Comparison of ENCODE assay signal across 8 cellular contexts in genomic region chr4:129093173-129093974, GRCh38. TPM values are rescaled to one million over a fixed set of nuclear protein-coding genes. Genes with fewer than 3 reads are reported as not detected.
DNase-seq lines count a peak whose midpoint lies in the region; ATAC-seq and TF ChIP-seq lines count a peak whose summit lies in the region.

TSS of gene SCLT1 (minus strand) at chr4:129093539. CDS start at chr4:129093103, 436 bp downstream.

- H3K27me3 ChIP-seq in DOHH2 (ENCODE audit: control insufficient read depth, low read length) (no peaks in the 10 kb centered on the region), GM23338 (ENCODE audit: insufficient read depth) (no peaks in the 10 kb centered on the region), fibroblast of lung (ENCODE audit: control insufficient read depth, insufficient read depth, low read length) (no peaks in the 10 kb centered on the region)
- H3K27me3 ChIP-seq in naive thymus-derived CD4-positive, alpha-beta T cell (ENCODE audit: control insufficient read depth in 2 of 2, insufficient read depth in 2 of 2, low read length in 2 of 2) = no peaks in the 10 kb centered on the region

- H3K36me3 ChIP-seq in DOHH2 (ENCODE audit: control insufficient read depth, low read length) (peaks cover 5% of the 10 kb centered on the region), GM23338 (ENCODE audit: insufficient read depth) (no peaks in the 10 kb centered on the region), fibroblast of lung (ENCODE audit: control insufficient read depth, insufficient read depth, low read length) (no peaks in the 10 kb centered on the region)
- H3K36me3 ChIP-seq in naive thymus-derived CD4-positive, alpha-beta T cell (ENCODE audit: control insufficient read depth in 2 of 3, insufficient read depth in 3 of 3, low read length in 3 of 3) = no peaks in the 10 kb centered on the region

- H3F3A ChIP-seq in DOHH2 (ENCODE audit: control insufficient read depth, insufficient read depth) (no peaks in the 10 kb centered on the region), GM23338 (replicated peaks; ENCODE audit: low read depth) (no peaks in the 10 kb centered on the region)

- H2AFZ ChIP-seq in GM23338 (peak within 1 kb of the TSS; percentile 77), fibroblast of lung (ENCODE audit: low read length) (peak within 1 kb of the TSS; percentile 90)

- H3K36me3 Mint-ChIP-seq in GM23338 (ENCODE audit: low read depth) = no peaks in the 10 kb centered on the region
- peaks cover 0 to 10% (median 0%) of the 10 kb centered on the region in 5 donors for H3K36me3 Mint-ChIP-seq in naive thymus-derived CD4-positive, alpha-beta T cell
- no peaks in the 10 kb centered on the region for H3K36me3 Mint-ChIP-seq in stimulated activated naive B cell treated with anti-CD40 and anti-IgM and Interleukin-4, amounts not matched to agents 10 μg/mL and 1 μg/mL and 100 μg/mL, for 72 hours

- peak; percentile 96 for ATAC-seq in GM23338
- peak; percentile 96 for ATAC-seq in naive thymus-derived CD4-positive, alpha-beta T cell
- peak; percentile 95 to 96 for ATAC-seq in stimulated activated naive B cell treated with anti-CD40 and anti-IgM and Interleukin-4, amounts not matched to agents 10 μg/mL and 1 μg/mL and 100 μg/mL, for 72 hours (replicated peaks)

- H3K4me2 ChIP-seq in DOHH2 (ENCODE audit: low read length) (peak within 1 kb of the TSS; percentile 89), GM23338 (peak within 1 kb of the TSS; percentile 83), fibroblast of lung (ENCODE audit: extremely low read depth, insufficient read depth, low read length) (peak within 1 kb of the TSS; percentile 72)

- H3K9ac ChIP-seq in fibroblast of lung (ENCODE audit: insufficient read depth, low read length) = peak within 1 kb of the TSS; percentile 97

- H4K20me1 ChIP-seq in DOHH2 (ENCODE audit: control insufficient read depth, insufficient read depth, low read depth, low read length) (peaks cover 3% of the 10 kb centered on the region; the same call in 1 of the 2 replicates), GM23338 (replicated peaks; ENCODE audit: insufficient read depth) (no peaks in the 10 kb centered on the region), fibroblast of lung (ENCODE audit: control insufficient read depth, extremely low read depth, insufficient read depth, low read length) (no peaks in the 10 kb centered on the region)

- H3K27ac Mint-ChIP-seq in GM23338 = no peak within 1 kb of the TSS
- H3K27ac Mint-ChIP-seq in naive thymus-derived CD4-positive, alpha-beta T cell = peak within 1 kb of the TSS in 4 of 9 donors; percentile 33 to 76 (median 50)
- H3K27ac Mint-ChIP-seq in stimulated activated naive B cell treated with anti-CD40 and anti-IgM and Interleukin-4, amounts not matched to agents 10 μg/mL and 1 μg/mL and 100 μg/mL, for 72 hours = no peak within 1 kb of the TSS

- no peaks in the 10 kb centered on the region for H3K9me2 ChIP-seq in DOHH2 (replicated peaks; ENCODE audit: control insufficient read depth, low read length)
- no peaks in the 10 kb centered on the region for H3K9me2 ChIP-seq in GM23338 (ENCODE audit: insufficient read depth)

- DNase-seq in GM23338 (ENCODE audit: low spot score) (peak; percentile 99), LHCN-M2 (ENCODE audit: low read depth) (peak; percentile 98), RPMI8226 (peak; percentile 97), fibroblast of lung (ENCODE audit: low read depth in 2 of 2) (peak; percentile 98 to 99)
- peak; percentile 89 to 90 for DNase-seq in activated T-helper 1 cell treated with anti-CD3 and anti-CD28 coated beads, Interleukin-2, amount 50 U/mL, for 16 hours (ENCODE audit: low read depth in 1 of 2, low spot score in 1 of 2)
- peak; percentile 89 to 97 (median 94) for DNase-seq in naive thymus-derived CD4-positive, alpha-beta T cell
- DNase-seq in stimulated activated naive B cell treated with anti-CD40 and anti-IgM and Interleukin-4, amounts not matched to agents 10 μg/mL and 1 μg/mL and 100 μg/mL, for 72 hours = peak; percentile 97

- H3K9me3 ChIP-seq in DOHH2 (ENCODE audit: control insufficient read depth, insufficient read depth, low read length) (no peaks in the 10 kb centered on the region), fibroblast of lung (ENCODE audit: control insufficient read depth, insufficient read depth, low read depth, low read length) (no peaks in the 10 kb centered on the region)
- H3K9me3 ChIP-seq in naive thymus-derived CD4-positive, alpha-beta T cell (ENCODE audit: control insufficient read depth in 2 of 3, low read length in 3 of 3) = no peaks in the 10 kb centered on the region

- POLR2A ChIA-PET in naive thymus-derived CD4-positive, alpha-beta T cell (lab: Charles Lee) = interaction anchor here (1.2 kb wide), 1 partner anchor 805 kb away, joined by 4 read pairs; the partner anchor contains the start of gene PGRMC2

- H3K27ac ChIP-seq in DOHH2 (ENCODE audit: low read depth, low read length) (peak within 1 kb of the TSS; percentile 72), GM23338 (ENCODE audit: low read depth) (peak within 1 kb of the TSS; percentile 80), fibroblast of lung (ENCODE audit: insufficient read depth, low read length) (peak within 1 kb of the TSS; percentile 99)
- H3K27ac ChIP-seq in naive thymus-derived CD4-positive, alpha-beta T cell (ENCODE audit: low read depth, low read length) = peak within 1 kb of the TSS; percentile 95

- no peak for TF ChIP-seq CTCF in DOHH2 (IDR thresholded peaks at IDR 0.05; ENCODE audit: low read depth, low read length, poor library complexity, severe bottlenecking)
- TF ChIP-seq CTCF in GM23338 (conservative IDR thresholded peaks at IDR 0.05; ENCODE audit: low read depth in 2 of 2) = no peak
- TF ChIP-seq CTCF in fibroblast of lung (conservative IDR thresholded peaks at IDR 0.05 in 1 of 2, IDR thresholded peaks at IDR 0.05 in 1 of 2; ENCODE audit: low read depth in 1 of 2, low read length in 2 of 2) = no peak

- peaks cover 49% of the 10 kb centered on the region for H3K79me2 ChIP-seq in DOHH2 (ENCODE audit: control insufficient read depth, low read length)
- H3K79me2 ChIP-seq in GM23338 (replicated peaks; ENCODE audit: insufficient read depth) = peaks cover 40% of the 10 kb centered on the region
- H3K79me2 ChIP-seq in fibroblast of lung (ENCODE audit: control insufficient read depth, insufficient read depth, low read length) = peaks cover 37% of the 10 kb centered on the region

- CTCF ChIA-PET in naive thymus-derived CD4-positive, alpha-beta T cell (lab: Charles Lee) = interaction anchor here (0.6 to 1.5 kb wide), 2 partner anchors 22 to 808 kb away, joined by 3 to 5 read pairs; no protein-coding TSS in a partner anchor

- peaks cover 1% of the 10 kb centered on the region for H3K27me3 Mint-ChIP-seq in GM23338 (ENCODE audit: insufficient read depth, low read depth, poor library complexity)
- H3K27me3 Mint-ChIP-seq in naive thymus-derived CD4-positive, alpha-beta T cell = no peaks in the 10 kb centered on the region
- H3K27me3 Mint-ChIP-seq in stimulated activated naive B cell treated with anti-CD40 and anti-IgM and Interleukin-4, amounts not matched to agents 10 μg/mL and 1 μg/mL and 100 μg/mL, for 72 hours = no peaks in the 10 kb centered on the region

- H3K4me3 ChIP-seq in DOHH2 (ENCODE audit: low read length) (peak within 1 kb of the TSS; percentile 95), GM23338 (peak within 1 kb of the TSS; percentile 71), fibroblast of lung (replicated peaks in 1 of 4; ENCODE audit: control extremely low read depth in 1 of 4, insufficient read depth in 1 of 4, low read depth in 3 of 4, low read length in 4 of 4) (peak within 1 kb of the TSS; percentile 72 to 95 (median 88))
- peak within 1 kb of the TSS; percentile 83 for H3K4me3 ChIP-seq in naive thymus-derived CD4-positive, alpha-beta T cell (ENCODE audit: low read length)

- H3K4me1 ChIP-seq in DOHH2 (ENCODE audit: control insufficient read depth, low read length) = peaks cover 52% of the 10 kb centered on the region
- peaks cover 8% of the 10 kb centered on the region; the same call in 1 of the 2 replicates for H3K4me1 ChIP-seq in GM23338 (ENCODE audit: insufficient read depth)
- peaks cover 3% of the 10 kb centered on the region for H3K4me1 ChIP-seq in fibroblast of lung (ENCODE audit: control insufficient read depth, extremely low read depth, insufficient read depth, low read length)
- peaks cover 26 to 30% of the 10 kb centered on the region in 2 donors for H3K4me1 ChIP-seq in naive thymus-derived CD4-positive, alpha-beta T cell (ENCODE audit: control insufficient read depth in 2 of 2, insufficient read depth in 2 of 2, low read length in 2 of 2)

- no peaks in the 10 kb centered on the region for H3K9me3 Mint-ChIP-seq in GM23338
- no peaks in the 10 kb centered on the region for H3K9me3 Mint-ChIP-seq in naive thymus-derived CD4-positive, alpha-beta T cell
- no peaks in the 10 kb centered on the region for H3K9me3 Mint-ChIP-seq in stimulated activated naive B cell treated with anti-CD40 and anti-IgM and Interleukin-4, amounts not matched to agents 10 μg/mL and 1 μg/mL and 100 μg/mL, for 72 hours

- peaks cover 9% of the 10 kb centered on the region for H3K4me1 Mint-ChIP-seq in GM23338
- peaks cover 16 to 57% (median 43%) of the 10 kb centered on the region in 7 donors for H3K4me1 Mint-ChIP-seq in naive thymus-derived CD4-positive, alpha-beta T cell
- H3K4me1 Mint-ChIP-seq in stimulated activated naive B cell treated with anti-CD40 and anti-IgM and Interleukin-4, amounts not matched to agents 10 μg/mL and 1 μg/mL and 100 μg/mL, for 72 hours = peaks cover 10 to 22% of the 10 kb centered on the region in 2 donors

- intact Hi-C loops in naive thymus-derived CD4-positive, alpha-beta T cell (cut with micrococcal nuclease) = loop anchor here (1.0 to 10.0 kb wide), 15 partner anchors 91 to 1213 kb away; partner anchors contain the start of genes ABHD18 (in 2 of the 2), LARP1B (in 2 of the 2), MFSD8 (in 2 of the 2) and PLK4 (in 2 of the 2)

- H3K4me3 Mint-ChIP-seq in GM23338 = no peak within 1 kb of the TSS
- H3K4me3 Mint-ChIP-seq in naive thymus-derived CD4-positive, alpha-beta T cell = peak within 1 kb of the TSS in 5 of 10 donors; percentile 33 to 65 (median 50)
- H3K4me3 Mint-ChIP-seq in stimulated activated naive B cell treated with anti-CD40 and anti-IgM and Interleukin-4, amounts not matched to agents 10 μg/mL and 1 μg/mL and 100 μg/mL, for 72 hours = no peak within 1 kb of the TSS

TF ChIP-seq in GM23338, 12 proteins besides CTCF, POLR2A, EP300 and RAD21 (continues in another document):
- TF ChIP-seq EZH2phosphoT487 (IDR thresholded peaks at IDR 0.05; ENCODE audit: unreplicated experiment) (no peak), POLR2AphosphoS5 (IDR thresholded peaks at IDR 0.05; ENCODE audit: low read depth) (peak; percentile 90), ZNF331 (CRISPR knock-in tag; IDR thresholded peaks at IDR 0.05; ENCODE audit: low read depth) (no peak)

RNA-seq across cellular contexts. Expression of gene SCLT1, which starts in this region (rescaled TPM):
- 14.5 and 18.5 TPM in 2 replicates for total RNA-seq in GM23338 (2014; rRNA removed; shearing (Covaris generic))
- 15.1 and 18.9 TPM in 2 replicates for polyA plus RNA-seq in GM23338 (2016; fragmentation: Nextera tagmentation; extraction: Ambion mirVana)
- total RNA-seq in LHCN-M2 (2014; rRNA removed) = 13.0 and 14.8 TPM in 2 replicates
- polyA plus RNA-seq in LHCN-M2 (2012) = 3.2 TPM
- total RNA-seq in fibroblast of lung = 10.3 and 16.2 TPM in 2 replicates
- polyA plus RNA-seq in fibroblast of lung = 8.8 and 9.3 TPM in 2 replicates
- polyA plus RNA-seq in fibroblast of lung (2012) = 6.7 and 8.0 TPM in 2 replicates
- 2.0 and 2.5 TPM in 2 replicates for polyA minus RNA-seq in fibroblast of lung (ENCODE audit: low replicate concordance)
- 10 to 100 TPM; 21.4 to 36.4 (median 26.9) TPM for total RNA-seq in naive thymus-derived CD4-positive, alpha-beta T cell
- polyA plus RNA-seq in naive thymus-derived CD4-positive, alpha-beta T cell = 1 to 10 TPM; 5.9 to 7.0 TPM

Comparison
In these comparisons a context has a peak if more than half of its experiments do, and no peak if none do; other contexts are left out.
1. Peak in every context shown above with its lines: DNase-seq, ATAC-seq, H3K4me3 ChIP-seq and H3K27ac ChIP-seq.